ENCODE assay signal across 9 cellular contexts in the genomic region with DNA sequence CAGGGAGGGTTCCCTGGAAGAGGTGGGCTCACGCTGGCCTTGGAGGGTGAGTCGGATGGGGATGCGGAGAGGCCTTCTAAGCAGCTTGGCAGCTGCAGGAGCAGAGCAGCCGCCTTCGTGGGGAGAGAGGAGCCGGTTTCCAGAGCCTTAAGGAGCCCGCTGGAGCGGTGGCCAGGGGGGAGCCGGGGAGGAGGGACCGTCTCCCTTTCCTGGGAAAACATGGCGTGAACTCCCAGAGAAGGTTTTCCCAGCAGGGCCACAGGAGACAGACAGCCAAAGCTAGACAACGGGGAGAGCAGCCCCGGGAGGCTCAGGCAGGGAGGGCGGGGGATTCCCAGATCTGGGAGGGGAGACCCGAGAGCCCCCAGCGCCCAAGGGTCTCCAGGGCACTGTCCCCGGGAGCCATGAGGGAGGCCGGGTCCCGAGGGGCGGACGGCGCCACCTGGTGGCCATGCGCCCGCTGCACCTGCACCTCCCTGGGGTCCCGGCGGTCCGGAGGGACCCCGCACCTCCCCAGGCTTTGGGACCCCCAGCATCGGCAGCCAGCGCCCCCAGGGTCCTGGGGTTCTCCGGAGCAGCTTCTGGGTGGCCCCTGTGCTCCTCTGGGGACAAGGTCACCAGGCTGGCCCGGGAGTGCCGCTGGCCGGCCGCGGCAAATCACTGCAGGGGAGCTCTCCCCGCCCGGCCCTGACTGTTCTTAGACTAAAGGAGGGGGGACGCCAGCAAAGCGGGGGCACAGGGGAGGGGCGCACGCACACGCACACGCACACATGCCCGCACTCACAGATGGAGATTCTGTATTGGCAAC. TPM values are rescaled to one million over a fixed set of nuclear protein-coding genes. Genes with fewer than 3 reads are reported as not detected.
DNase-seq lines count a peak whose midpoint lies in the region; TF ChIP-seq lines count a peak whose summit lies in the region.
"Had no signal": no experiment of that assay in that cellular context is flagged by ENCODE, and none has a peak within 500 bp of the region (broad histone marks: within the 10 kb centered on the region; RNA-seq: fewer than 3 reads in every experiment).

No MANE protein-coding gene starts in this region.

- WGBS in mesenchymal stem cell, result 15% methylated on average over 40 of the region's 45 CpGs

- DNase-seq in COR-L47 (lab: John Stamatoyannopoulos, UW) (peak; percentile 27), ecto neural progenitor cell (ENCODE audit: low spot score) (peak; percentile 89), mesenchymal stem cell (peak; percentile 29), NOMO-1 treated with DMSO at 0.1 percent for 48 hours (lab: John Stamatoyannopoulos, UW; ENCODE audit: unreplicated experiment) (no peak), NCI-H1048 (lab: John Stamatoyannopoulos, UW) (no peak)
- DNase-seq in activated CD4-positive, alpha-beta T cell treated with anti-CD3 and anti-CD28 coated beads, Interleukin-2, amount 50 U/mL, for 48 hours, result peak; percentile 64 to 72
- DNase-seq in stimulated activated naive CD4-positive, alpha-beta T cell (lab: John Stamatoyannopoulos, UW), result peak; percentile 17 to 76 (median 60)

- H2BK5ac ChIP-seq in mesenchymal stem cell (ENCODE audit: low read depth, low read length, poor library complexity, severe bottlenecking), result no peak overlapping the region

- H3K23ac ChIP-seq in mesenchymal stem cell (ENCODE audit: low read length in 2 of 2), result no peak overlapping the region

- no peak for TF ChIP-seq EP300 in Ishikawa (IDR thresholded peaks at IDR 0.05; ENCODE audit: borderline replicate concordance)

- no peak overlapping the region for H3K27ac ChIP-seq in mesenchymal stem cell (ENCODE audit: low read length, poor library complexity, severe bottlenecking)
- H3K27ac ChIP-seq: SJSA1 had no signal

- no peak overlapping the region for H3K4me3 ChIP-seq in mesenchymal stem cell (ENCODE audit: insufficient read depth in 1 of 2, low read depth in 1 of 2, low read length in 2 of 2)
- H3K4me3 ChIP-seq: SJSA1 had no signal

- H3K79me1 ChIP-seq in mesenchymal stem cell (replicated peaks; ENCODE audit: low read length, poor library complexity, severe bottlenecking), result no peaks in the 10 kb centered on the region

- peaks cover 0 to 51% of the 10 kb centered on the region in 2 experiments for H3K27me3 ChIP-seq in mesenchymal stem cell (ENCODE audit: control insufficient read depth in 1 of 2, insufficient read depth in 1 of 2, low read length in 2 of 2)
- H3K27me3 ChIP-seq: SJSA1 had no signal

- H3K9ac ChIP-seq in mesenchymal stem cell (ENCODE audit: low read length), result no peak overlapping the region

- TF ChIP-seq RAD21 in Ishikawa (IDR thresholded peaks at IDR 0.05; ENCODE audit: low read depth), result peak; percentile 69

- H2BK120ac ChIP-seq in mesenchymal stem cell (ENCODE audit: low read depth, low read length), result peak overlapping the region; percentile 83

- H2AFZ ChIP-seq in mesenchymal stem cell (ENCODE audit: low read depth, low read length), result no peak overlapping the region

- peak overlapping the region; percentile 46 for H4K8ac ChIP-seq in mesenchymal stem cell (ENCODE audit: low read length)

- peak overlapping the region; percentile 60 for H3K4me2 ChIP-seq in mesenchymal stem cell (ENCODE audit: low read length, poor library complexity, severe bottlenecking)

- H3K9me3 ChIP-seq in mesenchymal stem cell (ENCODE audit: control insufficient read depth, low read length), result no peaks in the 10 kb centered on the region
- H3K9me3 ChIP-seq: SJSA1 had no signal

- peak overlapping the region in 1 of 2 experiments; percentile 34 for H3K18ac ChIP-seq in mesenchymal stem cell (ENCODE audit: low read depth in 1 of 2, low read length in 2 of 2)

- peak overlapping the region in 1 of 2 experiments; percentile 72 for H2BK12ac ChIP-seq in mesenchymal stem cell (ENCODE audit: low read length in 2 of 2)

- H4K91ac ChIP-seq in mesenchymal stem cell (ENCODE audit: low read length), result peak overlapping the region; percentile 64

- peaks cover 71% of the 10 kb centered on the region for H3K4me1 ChIP-seq in mesenchymal stem cell (ENCODE audit: control insufficient read depth, insufficient read depth, low read depth, low read length)

- peak overlapping the region; percentile 24 to 28 for H3K4ac ChIP-seq in mesenchymal stem cell (ENCODE audit: low read depth in 1 of 2, low read length in 2 of 2)

- H2BK15ac ChIP-seq in mesenchymal stem cell (ENCODE audit: low read depth, poor library complexity, severe bottlenecking), result peak overlapping the region; percentile 65

- H3K14ac ChIP-seq in mesenchymal stem cell (ENCODE audit: low read length in 2 of 2), result no peak overlapping the region

- no peak overlapping the region for H2AK5ac ChIP-seq in mesenchymal stem cell (ENCODE audit: low read length, severe bottlenecking)

- H3K36me3 ChIP-seq in mesenchymal stem cell (ENCODE audit: control insufficient read depth in 1 of 2, insufficient read depth in 2 of 2, low read depth in 1 of 2, low read length in 2 of 2), result no peaks in the 10 kb centered on the region
- H3K36me3 ChIP-seq: SJSA1 had no signal

TF ChIP-seq in Ishikawa, 13 proteins besides CTCF, POLR2A, EP300 and RAD21:
- no peak for TF ChIP-seq FOXM1 (IDR thresholded peaks at IDR 0.05; ENCODE audit: borderline replicate concordance, low read depth)
- TF ChIP-seq NFIC (IDR thresholded peaks at IDR 0.05), result no peak
- no peak for TF ChIP-seq TEAD4 (IDR thresholded peaks at IDR 0.05)
- 0 out of 2 replicates have a peak, but pooled peaks have one; percentile 43 for TF ChIP-seq YY1 (IDR thresholded peaks at IDR 0.05; ENCODE audit: low read depth)
- TF ChIP-seq, protein P1, sequence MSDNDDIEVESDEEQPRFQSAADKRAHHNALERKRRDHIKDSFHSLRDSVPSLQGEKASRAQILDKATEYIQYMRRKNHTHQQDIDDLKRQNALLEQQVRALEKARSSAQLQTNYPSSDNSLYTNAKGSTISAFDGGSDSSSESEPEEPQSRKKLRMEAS (IDR thresholded peaks at IDR 0.05), result peak; percentile 35; the same call in 1 of the 2 replicates
- TF ChIP-seq, protein P2, sequence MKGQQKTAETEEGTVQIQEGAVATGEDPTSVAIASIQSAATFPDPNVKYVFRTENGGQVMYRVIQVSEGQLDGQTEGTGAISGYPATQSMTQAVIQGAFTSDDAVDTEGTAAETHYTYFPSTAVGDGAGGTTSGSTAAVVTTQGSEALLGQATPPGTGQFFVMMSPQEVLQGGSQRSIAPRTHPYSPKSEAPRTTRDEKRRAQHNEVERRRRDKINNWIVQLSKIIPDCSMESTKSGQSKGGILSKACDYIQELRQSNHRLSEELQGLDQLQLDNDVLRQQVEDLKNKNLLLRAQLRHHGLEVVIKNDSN (IDR thresholded peaks at IDR 0.05), result no peak
- no peak for TF ChIP-seq TCF12 (IDR thresholded peaks at IDR 0.05; ENCODE audit: low read depth)
- TF ChIP-seq ZBTB7A (IDR thresholded peaks at IDR 0.05; ENCODE audit: low read depth), result peak; percentile 99
TF ChIP-seq in Ishikawa: peak in this region for 3.

RNA-seq across cellular contexts. Expression of a gene that starts 2.4 kb away (rescaled TPM):
- polyA plus RNA-seq in mesenchymal stem cell (2013, experiment 1 of 2), result not detected
- not detected for polyA plus RNA-seq in mesenchymal stem cell (2013, experiment 2 of 2)

RNA-seq across cellular contexts. Expression of a gene that starts 6.4 kb away (rescaled TPM):
- not detected for polyA plus RNA-seq in mesenchymal stem cell (2013, experiment 1 of 2)
- 0.07 TPM for polyA plus RNA-seq in mesenchymal stem cell (2013, experiment 2 of 2)

RNA-seq across cellular contexts. Expression of a gene that starts 20.5 kb away (rescaled TPM):
- polyA plus RNA-seq in mesenchymal stem cell (2013, experiment 1 of 2), result 1.3 TPM
- polyA plus RNA-seq in mesenchymal stem cell (2013, experiment 2 of 2), result 1.3 TPM

RNA-seq across cellular contexts. Expression of a gene that starts 59.3 kb away (rescaled TPM):
- polyA plus RNA-seq in mesenchymal stem cell (2013, experiment 1 of 2), result not detected
- polyA plus RNA-seq in mesenchymal stem cell (2013, experiment 2 of 2), result not detected

Comparison
In these comparisons a context has a peak if more than half of its experiments do, and no peak if none do; other contexts are left out.
1. DNase-seq: peak in COR-L47 (single experiment), activated CD4-positive, alpha-beta T cell treated with anti-CD3 and anti-CD28 coated beads, Interleukin-2, amount 50 U/mL, for 48 hours (2 of 2), ecto neural progenitor cell (single experiment), mesenchymal stem cell (single experiment) and stimulated activated naive CD4-positive, alpha-beta T cell (6 of 6); none in NOMO-1 treated with DMSO at 0.1 percent for 48 hours (single experiment) and NCI-H1048 (single experiment).